In the genomic region with DNA sequence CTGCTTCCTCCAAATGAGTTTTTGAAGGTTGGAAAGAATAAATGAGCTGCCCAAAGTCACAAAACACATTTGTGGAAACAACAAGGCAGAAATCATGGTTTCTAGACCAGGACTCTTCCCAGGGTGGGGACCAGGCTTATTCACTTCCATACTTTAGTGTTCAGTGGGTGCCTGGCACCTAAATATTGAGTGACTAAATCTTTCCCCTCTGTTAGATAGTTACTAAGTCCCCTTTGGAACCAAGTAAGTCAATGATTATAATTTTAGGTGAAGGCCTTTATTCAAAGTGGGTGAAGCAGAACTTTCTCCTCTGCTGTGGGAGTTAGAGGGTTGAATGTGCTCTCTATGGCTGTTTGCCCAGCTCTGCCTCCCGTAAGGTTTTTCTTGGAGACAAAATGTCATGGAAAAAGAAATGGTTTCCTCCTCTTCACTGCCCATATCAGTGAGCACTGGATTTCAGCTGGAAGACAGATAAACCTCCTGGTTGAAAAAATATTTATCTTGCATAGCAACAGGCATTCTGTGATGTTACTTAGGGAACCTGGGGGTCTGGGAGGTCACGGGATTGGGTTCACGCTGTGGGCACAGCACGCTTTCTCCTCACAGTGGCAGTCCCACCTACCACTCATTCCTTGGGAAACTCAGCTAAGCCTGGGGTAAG, we compare ENCODE assay signal across 14 cellular contexts.
"Had no signal": no experiment of that assay in that cellular context is flagged by ENCODE, and none has a peak within 500 bp of the region (broad histone marks: within the 10 kb centered on the region; RNA-seq: fewer than 3 reads in every experiment).

No MANE protein-coding gene starts in this region.

- H3K36me3 ChIP-seq: breast epithelium, ovary, thyroid gland had no signal

- H3K27me3 Mint-ChIP-seq: activated CD4-positive, alpha-beta T cell treated with anti-CD3 and anti-CD28 coated beads, Interleukin-2, amount 10 ng/mL, durations not matched to agents 7 days and 5 days; activated T-helper 17 cell treated with anti-CD3 and anti-CD28 coated beads, Interleukin-2, amount 50 U/mL, for 72 hours; T-helper 17 cell had no signal

- H3K27me3 ChIP-seq: breast epithelium, esophagus squamous epithelium, ovary, thyroid gland had no signal

- H3K4me1 Mint-ChIP-seq: activated CD4-positive, alpha-beta T cell treated with anti-CD3 and anti-CD28 coated beads, Interleukin-2, amount 10 ng/mL, durations not matched to agents 7 days and 5 days; activated T-helper 17 cell treated with anti-CD3 and anti-CD28 coated beads, Interleukin-2, amount 50 U/mL, for 72 hours; T-helper 17 cell had no signal

- FAIRE-seq: frontal cortex, keratinocyte had no signal

- DNase-seq: activated CD4-positive, alpha-beta T cell treated with anti-CD3 and anti-CD28 coated beads, Interleukin-2, amount 10 ng/mL, durations not matched to agents 7 days and 5 days; activated CD4-positive, CD25-positive, alpha-beta regulatory T cell; activated naive CD4-positive, alpha-beta T cell treated with anti-CD3 and anti-CD28 coated beads for 36 hours; amygdala; esophagus squamous epithelium; natural killer cell; ovary; stimulated activated CD4-positive, alpha-beta T cell treated with anti-CD3 and anti-CD28 coated beads, Interleukin-4, amount 100 ng/mL, for 4 hours; T-helper 17 cell; thyroid gland had no signal

- H3K4me3 ChIP-seq: breast epithelium, esophagus squamous epithelium, ovary, thyroid gland had no signal

- H3K4me1 ChIP-seq: breast epithelium, esophagus squamous epithelium had no signal

- H3K9me3 Mint-ChIP-seq: activated CD4-positive, alpha-beta T cell treated with anti-CD3 and anti-CD28 coated beads, Interleukin-2, amount 10 ng/mL, durations not matched to agents 7 days and 5 days; activated naive CD4-positive, alpha-beta T cell treated with anti-CD3 and anti-CD28 coated beads for 36 hours; activated T-helper 17 cell treated with anti-CD3 and anti-CD28 coated beads, Interleukin-2, amount 50 U/mL, for 72 hours; natural killer cell had no signal

- H3K4me3 Mint-ChIP-seq: activated CD4-positive, alpha-beta T cell treated with anti-CD3 and anti-CD28 coated beads, Interleukin-2, amount 10 ng/mL, durations not matched to agents 7 days and 5 days; activated naive CD4-positive, alpha-beta T cell treated with anti-CD3 and anti-CD28 coated beads for 36 hours; activated T-helper 17 cell treated with anti-CD3 and anti-CD28 coated beads, Interleukin-2, amount 50 U/mL, for 72 hours; natural killer cell; T-helper 17 cell had no signal

- H3K9me3 ChIP-seq: breast epithelium, esophagus squamous epithelium, ovary, thyroid gland had no signal

- H3K27ac ChIP-seq: breast epithelium, esophagus squamous epithelium, ovary, thyroid gland had no signal

- ATAC-seq: activated T-helper 17 cell treated with anti-CD3 and anti-CD28 coated beads, Interleukin-2, amount 50 U/mL, for 72 hours; natural killer cell; T-helper 17 cell had no signal

- H3K27ac Mint-ChIP-seq: activated CD4-positive, alpha-beta T cell treated with anti-CD3 and anti-CD28 coated beads, Interleukin-2, amount 10 ng/mL, durations not matched to agents 7 days and 5 days; activated naive CD4-positive, alpha-beta T cell treated with anti-CD3 and anti-CD28 coated beads for 36 hours; activated T-helper 17 cell treated with anti-CD3 and anti-CD28 coated beads, Interleukin-2, amount 50 U/mL, for 72 hours; natural killer cell; T-helper 17 cell had no signal
